In genomic region chr3:58695284-58695683, GRCh38 we compare ENCODE assay signal across 9 cellular contexts. TPM values are rescaled to one million over a fixed set of nuclear protein-coding genes. Genes with fewer than 3 reads are reported as not detected.
"Had no signal": no experiment of that assay in that cellular context is flagged by ENCODE, and none has a peak within 500 bp of the region (broad histone marks: within the 10 kb centered on the region; RNA-seq: fewer than 3 reads in every experiment).

No MANE protein-coding gene starts in this region.

RNA-seq across cellular contexts. Expression of gene FAM3D, which starts 28.7 kb away (rescaled TPM):
- total RNA-seq: activated CD4-positive, alpha-beta memory T cell treated with anti-CD3 and anti-CD28 coated beads, Interleukin-2, amount 10 ng/mL, durations not matched to agents 7 days and 5 days; activated CD4-positive, alpha-beta T cell treated with anti-CD3 and anti-CD28 coated beads, Interleukin-2, amount 10 ng/mL, durations not matched to agents 7 days and 5 days; activated naive CD4-positive, alpha-beta T cell treated with anti-CD3 and anti-CD28 coated beads, Interleukin-2, amount 50 U/mL, for 72 hours; activated naive CD8-positive, alpha-beta T cell treated with anti-CD3 and anti-CD28 coated beads, Interleukin-2, amount 10 ng/mL, durations not matched to agents 7 days and 5 days; activated T-cell treated with anti-CD3 and anti-CD28 coated beads, Interleukin-2, amount 50 U/mL, for 72 hours; ascending aorta; esophagus muscularis mucosa; T-helper 1 cell treated with Interleukin-12 subunit alpha and Interleukin-12 subunit beta and Interleukin-4 antibody, amounts not matched to agents 30 ng/mL and 1 ng/mL, for 36 hours had no signal
- polyA plus RNA-seq: cardiac muscle cell had no signal
